ENCODE assay signal across 1 cellular context in the genomic region with DNA sequence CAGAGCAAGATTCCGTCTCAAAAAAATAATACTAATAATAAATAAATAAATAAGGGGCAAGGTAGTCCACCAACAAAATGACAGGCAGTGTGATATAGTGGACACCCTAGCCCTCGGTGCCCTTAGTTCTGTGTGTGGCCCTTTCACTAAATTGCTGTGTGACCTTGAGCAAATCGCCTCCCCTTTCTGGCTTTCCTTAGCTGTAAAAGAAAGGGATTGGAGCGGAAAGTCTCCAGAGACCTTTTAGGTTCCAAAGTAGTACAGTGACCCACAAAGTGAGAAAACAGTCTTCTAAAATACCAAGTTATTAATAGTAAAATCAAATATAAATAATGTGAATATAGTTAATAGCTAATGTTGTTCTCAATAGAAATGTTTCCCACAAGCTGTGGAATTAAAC.
TF ChIP-seq lines count a peak whose summit lies in the region.

No MANE protein-coding gene starts in this region.

TF ChIP-seq in GM23338, 12 proteins besides CTCF, POLR2A, EP300 and RAD21 (continued from another document):
- TF ChIP-seq, protein P1, sequence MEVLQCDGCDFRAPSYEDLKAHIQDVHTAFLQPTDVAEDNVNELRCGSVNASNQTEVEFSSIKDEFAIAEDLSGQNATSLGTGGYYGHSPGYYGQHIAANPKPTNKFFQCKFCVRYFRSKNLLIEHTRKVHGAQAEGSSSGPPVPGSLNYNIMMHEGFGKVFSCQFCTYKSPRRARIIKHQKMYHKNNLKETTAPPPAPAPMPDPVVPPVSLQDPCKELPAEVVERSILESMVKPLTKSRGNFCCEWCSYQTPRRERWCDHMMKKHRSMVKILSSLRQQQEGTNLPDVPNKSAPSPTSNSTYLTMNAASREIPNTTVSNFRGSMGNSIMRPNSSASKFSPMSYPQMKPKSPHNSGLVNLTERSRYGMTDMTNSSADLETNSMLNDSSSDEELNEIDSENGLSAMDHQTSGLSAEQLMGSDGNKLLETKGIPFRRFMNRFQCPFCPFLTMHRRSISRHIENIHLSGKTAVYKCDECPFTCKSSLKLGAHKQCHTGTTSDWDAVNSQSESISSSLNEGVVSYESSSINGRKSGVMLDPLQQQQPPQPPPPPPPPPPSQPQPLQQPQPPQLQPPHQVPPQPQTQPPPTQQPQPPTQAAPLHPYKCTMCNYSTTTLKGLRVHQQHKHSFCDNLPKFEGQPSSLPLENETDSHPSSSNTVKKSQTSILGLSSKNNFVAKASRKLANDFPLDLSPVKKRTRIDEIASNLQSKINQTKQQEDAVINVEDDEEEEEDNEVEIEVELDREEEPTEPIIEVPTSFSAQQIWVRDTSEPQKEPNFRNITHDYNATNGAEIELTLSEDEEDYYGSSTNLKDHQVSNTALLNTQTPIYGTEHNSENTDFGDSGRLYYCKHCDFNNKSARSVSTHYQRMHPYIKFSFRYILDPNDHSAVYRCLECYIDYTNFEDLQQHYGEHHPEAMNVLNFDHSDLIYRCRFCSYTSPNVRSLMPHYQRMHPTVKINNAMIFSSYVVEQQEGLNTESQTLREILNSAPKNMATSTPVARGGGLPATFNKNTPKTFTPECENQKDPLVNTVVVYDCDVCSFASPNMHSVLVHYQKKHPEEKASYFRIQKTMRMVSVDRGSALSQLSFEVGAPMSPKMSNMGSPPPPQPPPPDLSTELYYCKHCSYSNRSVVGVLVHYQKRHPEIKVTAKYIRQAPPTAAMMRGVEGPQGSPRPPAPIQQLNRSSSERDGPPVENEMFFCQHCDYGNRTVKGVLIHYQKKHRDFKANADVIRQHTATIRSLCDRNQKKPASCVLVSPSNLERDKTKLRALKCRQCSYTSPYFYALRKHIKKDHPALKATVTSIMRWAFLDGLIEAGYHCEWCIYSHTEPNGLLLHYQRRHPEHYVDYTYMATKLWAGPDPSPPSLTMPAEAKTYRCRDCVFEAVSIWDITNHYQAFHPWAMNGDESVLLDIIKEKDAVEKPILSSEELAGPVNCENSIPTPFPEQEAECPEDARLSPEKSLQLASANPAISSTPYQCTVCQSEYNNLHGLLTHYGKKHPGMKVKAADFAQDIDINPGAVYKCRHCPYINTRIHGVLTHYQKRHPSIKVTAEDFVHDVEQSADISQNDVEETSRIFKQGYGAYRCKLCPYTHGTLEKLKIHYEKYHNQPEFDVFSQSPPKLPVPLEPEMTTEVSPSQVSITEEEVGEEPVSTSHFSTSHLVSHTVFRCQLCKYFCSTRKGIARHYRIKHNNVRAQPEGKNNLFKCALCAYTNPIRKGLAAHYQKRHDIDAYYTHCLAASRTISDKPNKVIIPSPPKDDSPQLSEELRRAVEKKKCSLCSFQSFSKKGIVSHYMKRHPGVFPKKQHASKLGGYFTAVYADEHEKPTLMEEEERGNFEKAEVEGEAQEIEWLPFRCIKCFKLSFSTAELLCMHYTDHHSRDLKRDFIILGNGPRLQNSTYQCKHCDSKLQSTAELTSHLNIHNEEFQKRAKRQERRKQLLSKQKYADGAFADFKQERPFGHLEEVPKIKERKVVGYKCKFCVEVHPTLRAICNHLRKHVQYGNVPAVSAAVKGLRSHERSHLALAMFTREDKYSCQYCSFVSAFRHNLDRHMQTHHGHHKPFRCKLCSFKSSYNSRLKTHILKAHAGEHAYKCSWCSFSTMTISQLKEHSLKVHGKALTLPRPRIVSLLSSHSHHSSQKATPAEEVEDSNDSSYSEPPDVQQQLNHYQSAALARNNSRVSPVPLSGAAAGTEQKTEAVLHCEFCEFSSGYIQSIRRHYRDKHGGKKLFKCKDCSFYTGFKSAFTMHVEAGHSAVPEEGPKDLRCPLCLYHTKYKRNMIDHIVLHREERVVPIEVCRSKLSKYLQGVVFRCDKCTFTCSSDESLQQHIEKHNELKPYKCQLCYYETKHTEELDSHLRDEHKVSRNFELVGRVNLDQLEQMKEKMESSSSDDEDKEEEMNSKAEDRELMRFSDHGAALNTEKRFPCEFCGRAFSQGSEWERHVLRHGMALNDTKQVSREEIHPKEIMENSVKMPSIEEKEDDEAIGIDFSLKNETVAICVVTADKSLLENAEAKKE (CRISPR knock-in tag; IDR thresholded peaks at IDR 0.05) = no peak
- TF ChIP-seq, protein P2, sequence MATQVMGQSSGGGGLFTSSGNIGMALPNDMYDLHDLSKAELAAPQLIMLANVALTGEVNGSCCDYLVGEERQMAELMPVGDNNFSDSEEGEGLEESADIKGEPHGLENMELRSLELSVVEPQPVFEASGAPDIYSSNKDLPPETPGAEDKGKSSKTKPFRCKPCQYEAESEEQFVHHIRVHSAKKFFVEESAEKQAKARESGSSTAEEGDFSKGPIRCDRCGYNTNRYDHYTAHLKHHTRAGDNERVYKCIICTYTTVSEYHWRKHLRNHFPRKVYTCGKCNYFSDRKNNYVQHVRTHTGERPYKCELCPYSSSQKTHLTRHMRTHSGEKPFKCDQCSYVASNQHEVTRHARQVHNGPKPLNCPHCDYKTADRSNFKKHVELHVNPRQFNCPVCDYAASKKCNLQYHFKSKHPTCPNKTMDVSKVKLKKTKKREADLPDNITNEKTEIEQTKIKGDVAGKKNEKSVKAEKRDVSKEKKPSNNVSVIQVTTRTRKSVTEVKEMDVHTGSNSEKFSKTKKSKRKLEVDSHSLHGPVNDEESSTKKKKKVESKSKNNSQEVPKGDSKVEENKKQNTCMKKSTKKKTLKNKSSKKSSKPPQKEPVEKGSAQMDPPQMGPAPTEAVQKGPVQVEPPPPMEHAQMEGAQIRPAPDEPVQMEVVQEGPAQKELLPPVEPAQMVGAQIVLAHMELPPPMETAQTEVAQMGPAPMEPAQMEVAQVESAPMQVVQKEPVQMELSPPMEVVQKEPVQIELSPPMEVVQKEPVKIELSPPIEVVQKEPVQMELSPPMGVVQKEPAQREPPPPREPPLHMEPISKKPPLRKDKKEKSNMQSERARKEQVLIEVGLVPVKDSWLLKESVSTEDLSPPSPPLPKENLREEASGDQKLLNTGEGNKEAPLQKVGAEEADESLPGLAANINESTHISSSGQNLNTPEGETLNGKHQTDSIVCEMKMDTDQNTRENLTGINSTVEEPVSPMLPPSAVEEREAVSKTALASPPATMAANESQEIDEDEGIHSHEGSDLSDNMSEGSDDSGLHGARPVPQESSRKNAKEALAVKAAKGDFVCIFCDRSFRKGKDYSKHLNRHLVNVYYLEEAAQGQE (IDR thresholded peaks at IDR 0.05; ENCODE audit: unreplicated experiment) = no peak
- no peak for TF ChIP-seq EZH2phosphoT487 (IDR thresholded peaks at IDR 0.05; ENCODE audit: unreplicated experiment)
